8 cellular contexts compared by ENCODE assay signal in the genomic region with DNA sequence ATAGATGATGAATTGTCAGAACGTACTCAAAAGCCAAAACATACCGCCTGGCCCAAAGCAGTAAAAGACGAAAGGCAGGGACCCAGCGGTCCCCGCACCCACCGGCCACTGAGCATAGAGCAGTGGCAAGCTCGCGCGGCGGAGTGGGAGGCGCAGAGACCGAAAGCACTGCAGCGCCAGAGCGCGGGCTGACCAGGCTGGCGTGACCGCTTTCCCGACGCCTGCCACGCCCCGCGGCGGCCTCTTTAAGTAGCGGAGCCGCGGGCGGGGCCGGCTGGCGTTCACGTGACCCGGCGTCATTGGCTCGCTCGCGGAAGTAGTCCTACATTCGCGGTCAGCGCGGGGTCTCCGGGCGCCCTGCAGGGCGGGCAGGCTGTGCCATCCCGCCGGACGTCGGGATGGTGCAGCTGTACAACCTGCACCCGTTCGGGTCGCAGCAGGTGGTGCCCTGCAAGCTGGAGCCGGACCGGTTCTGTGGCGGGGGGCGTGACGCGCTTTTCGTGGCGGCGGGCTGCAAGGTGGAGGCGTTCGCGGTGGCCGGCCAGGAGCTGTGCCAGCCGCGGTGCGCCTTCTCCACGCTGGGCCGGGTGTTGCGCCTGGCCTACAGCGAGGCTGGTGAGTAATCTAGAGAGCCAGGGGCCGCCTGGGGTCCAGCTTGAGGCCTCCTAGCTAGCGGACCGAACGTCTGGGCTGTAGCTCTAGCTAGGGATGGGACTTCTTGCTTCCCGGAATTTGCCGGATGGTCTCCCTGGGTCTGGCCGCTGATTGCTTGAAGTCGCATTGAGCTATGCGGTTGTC. TPM values are rescaled to one million over a fixed set of nuclear protein-coding genes. Genes with fewer than 3 reads are reported as not detected.
A peak's percentile ranks its signal among the peaks of the same experiment; 100 is the strongest.
DNase-seq lines count a peak whose midpoint lies in the region; ATAC-seq and TF ChIP-seq lines count a peak whose summit lies in the region.

A gene with protein sequence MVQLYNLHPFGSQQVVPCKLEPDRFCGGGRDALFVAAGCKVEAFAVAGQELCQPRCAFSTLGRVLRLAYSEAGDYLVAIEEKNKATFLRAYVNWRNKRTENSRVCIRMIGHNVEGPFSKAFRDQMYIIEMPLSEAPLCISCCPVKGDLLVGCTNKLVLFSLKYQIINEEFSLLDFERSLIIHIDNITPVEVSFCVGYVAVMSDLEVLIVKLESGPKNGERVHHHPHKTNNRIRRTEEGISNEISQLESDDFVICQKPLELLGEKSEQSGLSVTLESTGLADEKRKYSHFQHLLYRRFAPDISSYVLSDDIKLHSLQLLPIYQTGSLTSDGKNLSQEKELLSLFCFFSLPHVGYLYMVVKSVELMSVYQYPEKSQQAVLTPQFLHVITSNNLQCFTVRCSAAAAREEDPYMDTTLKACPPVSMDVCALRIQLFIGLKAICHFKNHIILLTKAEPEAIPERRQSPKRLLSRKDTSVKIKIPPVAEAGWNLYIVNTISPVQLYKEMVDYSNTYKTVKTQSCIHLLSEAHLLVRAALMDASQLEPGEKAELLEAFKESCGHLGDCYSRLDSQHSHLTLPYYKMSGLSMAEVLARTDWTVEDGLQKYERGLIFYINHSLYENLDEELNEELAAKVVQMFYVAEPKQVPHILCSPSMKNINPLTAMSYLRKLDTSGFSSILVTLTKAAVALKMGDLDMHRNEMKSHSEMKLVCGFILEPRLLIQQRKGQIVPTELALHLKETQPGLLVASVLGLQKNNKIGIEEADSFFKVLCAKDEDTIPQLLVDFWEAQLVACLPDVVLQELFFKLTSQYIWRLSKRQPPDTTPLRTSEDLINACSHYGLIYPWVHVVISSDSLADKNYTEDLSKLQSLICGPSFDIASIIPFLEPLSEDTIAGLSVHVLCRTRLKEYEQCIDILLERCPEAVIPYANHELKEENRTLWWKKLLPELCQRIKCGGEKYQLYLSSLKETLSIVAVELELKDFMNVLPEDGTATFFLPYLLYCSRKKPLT (plus strand): TSS at position 313 of the 798 bp plus-strand sequence. CDS start 86 bp downstream, at position 399.

- H3K4me3 ChIP-seq in liver (ENCODE audit: low read depth in 1 of 3, low read length in 3 of 3): peak within 1 kb of the TSS; percentile 82 to 95 (median 90)

- ATAC-seq in CD4-positive, alpha-beta T cell (ENCODE audit: poor library complexity): peak; percentile 80
- ATAC-seq in GM19452 (IDR thresholded peaks at IDR 0.05; ENCODE audit: unreplicated experiment) (peak; percentile 89), HG03575 (IDR thresholded peaks at IDR 0.05; ENCODE audit: extremely low read depth, insufficient number of reproducible peaks, low FRiP score, unreplicated experiment) (peak; percentile 84)

- H3K9me3 ChIP-seq in CD4-positive, alpha-beta T cell (ENCODE audit: control insufficient read depth, low read length): no peaks in the 10 kb centered on the region
- no peaks in the 10 kb centered on the region for H3K9me3 ChIP-seq in liver (ENCODE audit: control insufficient read depth in 4 of 4, low read length in 3 of 4)

- peak within 1 kb of the TSS; percentile 86 for H3K27ac Mint-ChIP-seq in CD4-positive, alpha-beta T cell

- H3K4me3 Mint-ChIP-seq in CD4-positive, alpha-beta T cell: peak within 1 kb of the TSS; percentile 91

- POLR2A ChIA-PET in CD4-positive, alpha-beta T cell (lab: Charles Lee): interaction anchor here (0.6 to 2.3 kb wide), 12 partner anchors 9 to 1633 kb away, joined by 3 to 18 read pairs (median 4); a partner anchor contains a TSS

- TF ChIP-seq RAD21 in liver (IDR thresholded peaks at IDR 0.05): peak; percentile 42 to 45

- no peak for TF ChIP-seq CTCF in CD4-positive, alpha-beta T cell (IDR thresholded peaks at IDR 0.05)
- no peak for TF ChIP-seq CTCF in liver (IDR thresholded peaks at IDR 0.05; ENCODE audit: low read depth, low read length, missing input control)

- peaks cover 49% of the 10 kb centered on the region for H3K4me1 Mint-ChIP-seq in CD4-positive, alpha-beta T cell (ENCODE audit: low read depth)

- intact Hi-C loops in CD4-positive, alpha-beta T cell (cut with DNase I, micrococcal nuclease): loop anchor here (2.0 to 10.0 kb wide), 5 partner anchors 45 to 1635 kb away; a partner anchor contains a TSS

- H3K4me1 ChIP-seq in liver (ENCODE audit: control insufficient read depth in 4 of 4, insufficient read depth in 4 of 4, low read length in 3 of 4): peaks cover 0 to 17% (median 3%) of the 10 kb centered on the region in 4 donors

- DNase-seq in CD4-positive, alpha-beta T cell: peak; percentile 58 to 82 (median 68)
- peak; percentile 98 for DNase-seq in NCI-H774 (lab: John Stamatoyannopoulos, UW)
- DNase-seq in activated CD4-positive, alpha-beta T cell treated with anti-CD3 and anti-CD28 coated beads, Interleukin-2, amount 50 U/mL, for 4 hours: peak; percentile 62 to 63
- peak; percentile 92 for DNase-seq in dermis blood vessel endothelial cell
- DNase-seq in stimulated activated CD4-positive, alpha-beta T cell treated with anti-CD3 and anti-CD28 coated beads, Interleukin-4, amount 100 ng/mL, for 24 hours: peak; percentile 80

- peak within 1 kb of the TSS; percentile 62 for H3K27ac ChIP-seq in CD4-positive, alpha-beta T cell (ENCODE audit: low read depth, low read length)
- H3K27ac ChIP-seq in liver (ENCODE audit: low read depth in 1 of 2, low read length in 2 of 2): peak within 1 kb of the TSS; percentile 75 to 84

- H3K9ac ChIP-seq in liver (ENCODE audit: low read depth in 1 of 2, low read length in 2 of 2): peak within 1 kb of the TSS; percentile 23 to 71

- WGBS in liver: under 1% methylated on average over 78 of the region's 78 CpGs

- CTCF ChIA-PET in CD4-positive, alpha-beta T cell (lab: Charles Lee): interaction anchor here (1.2 to 1.9 kb wide), 5 partner anchors 9 to 678 kb away, joined by 3 to 10 read pairs (median 3); a partner anchor contains a TSS

- no peaks in the 10 kb centered on the region for H3K36me3 ChIP-seq in liver (ENCODE audit: control insufficient read depth in 4 of 4, insufficient read depth in 3 of 4, low read depth in 1 of 4, low read length in 3 of 4)

- H3K27me3 ChIP-seq in CD4-positive, alpha-beta T cell (ENCODE audit: control insufficient read depth, insufficient read depth, low read length): no peaks in the 10 kb centered on the region
- H3K27me3 ChIP-seq in liver (ENCODE audit: control insufficient read depth in 4 of 4, insufficient read depth in 4 of 4, low read length in 3 of 4): no peaks in the 10 kb centered on the region

- peaks cover 17% of the 10 kb centered on the region for H3K36me3 Mint-ChIP-seq in CD4-positive, alpha-beta T cell (ENCODE audit: low read depth)

- no peaks in the 10 kb centered on the region for H3K9me3 Mint-ChIP-seq in CD4-positive, alpha-beta T cell

- H3K27me3 Mint-ChIP-seq in CD4-positive, alpha-beta T cell: peaks cover 3% of the 10 kb centered on the region

TF ChIP-seq in liver, 16 proteins besides CTCF, POLR2A, EP300 and RAD21 (continues in another document):
- TF ChIP-seq, protein P1, sequence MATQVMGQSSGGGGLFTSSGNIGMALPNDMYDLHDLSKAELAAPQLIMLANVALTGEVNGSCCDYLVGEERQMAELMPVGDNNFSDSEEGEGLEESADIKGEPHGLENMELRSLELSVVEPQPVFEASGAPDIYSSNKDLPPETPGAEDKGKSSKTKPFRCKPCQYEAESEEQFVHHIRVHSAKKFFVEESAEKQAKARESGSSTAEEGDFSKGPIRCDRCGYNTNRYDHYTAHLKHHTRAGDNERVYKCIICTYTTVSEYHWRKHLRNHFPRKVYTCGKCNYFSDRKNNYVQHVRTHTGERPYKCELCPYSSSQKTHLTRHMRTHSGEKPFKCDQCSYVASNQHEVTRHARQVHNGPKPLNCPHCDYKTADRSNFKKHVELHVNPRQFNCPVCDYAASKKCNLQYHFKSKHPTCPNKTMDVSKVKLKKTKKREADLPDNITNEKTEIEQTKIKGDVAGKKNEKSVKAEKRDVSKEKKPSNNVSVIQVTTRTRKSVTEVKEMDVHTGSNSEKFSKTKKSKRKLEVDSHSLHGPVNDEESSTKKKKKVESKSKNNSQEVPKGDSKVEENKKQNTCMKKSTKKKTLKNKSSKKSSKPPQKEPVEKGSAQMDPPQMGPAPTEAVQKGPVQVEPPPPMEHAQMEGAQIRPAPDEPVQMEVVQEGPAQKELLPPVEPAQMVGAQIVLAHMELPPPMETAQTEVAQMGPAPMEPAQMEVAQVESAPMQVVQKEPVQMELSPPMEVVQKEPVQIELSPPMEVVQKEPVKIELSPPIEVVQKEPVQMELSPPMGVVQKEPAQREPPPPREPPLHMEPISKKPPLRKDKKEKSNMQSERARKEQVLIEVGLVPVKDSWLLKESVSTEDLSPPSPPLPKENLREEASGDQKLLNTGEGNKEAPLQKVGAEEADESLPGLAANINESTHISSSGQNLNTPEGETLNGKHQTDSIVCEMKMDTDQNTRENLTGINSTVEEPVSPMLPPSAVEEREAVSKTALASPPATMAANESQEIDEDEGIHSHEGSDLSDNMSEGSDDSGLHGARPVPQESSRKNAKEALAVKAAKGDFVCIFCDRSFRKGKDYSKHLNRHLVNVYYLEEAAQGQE (IDR thresholded peaks at IDR 0.05): peak; percentile 72
- TF ChIP-seq HNF4G (IDR thresholded peaks at IDR 0.05) (no peak), NR2F2 (IDR thresholded peaks at IDR 0.05) (no peak), TAF1 (conservative IDR thresholded peaks at IDR 0.05) (peak; percentile 65), SP1 (IDR thresholded peaks at IDR 0.05) (peak; percentile 67), FOXA1 (IDR thresholded peaks at IDR 0.05) (no peak), FOXA2 (IDR thresholded peaks at IDR 0.05) (no peak)
- TF ChIP-seq, protein P2, sequence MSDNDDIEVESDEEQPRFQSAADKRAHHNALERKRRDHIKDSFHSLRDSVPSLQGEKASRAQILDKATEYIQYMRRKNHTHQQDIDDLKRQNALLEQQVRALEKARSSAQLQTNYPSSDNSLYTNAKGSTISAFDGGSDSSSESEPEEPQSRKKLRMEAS (IDR thresholded peaks at IDR 0.05): no peak
- TF ChIP-seq, protein P3, sequence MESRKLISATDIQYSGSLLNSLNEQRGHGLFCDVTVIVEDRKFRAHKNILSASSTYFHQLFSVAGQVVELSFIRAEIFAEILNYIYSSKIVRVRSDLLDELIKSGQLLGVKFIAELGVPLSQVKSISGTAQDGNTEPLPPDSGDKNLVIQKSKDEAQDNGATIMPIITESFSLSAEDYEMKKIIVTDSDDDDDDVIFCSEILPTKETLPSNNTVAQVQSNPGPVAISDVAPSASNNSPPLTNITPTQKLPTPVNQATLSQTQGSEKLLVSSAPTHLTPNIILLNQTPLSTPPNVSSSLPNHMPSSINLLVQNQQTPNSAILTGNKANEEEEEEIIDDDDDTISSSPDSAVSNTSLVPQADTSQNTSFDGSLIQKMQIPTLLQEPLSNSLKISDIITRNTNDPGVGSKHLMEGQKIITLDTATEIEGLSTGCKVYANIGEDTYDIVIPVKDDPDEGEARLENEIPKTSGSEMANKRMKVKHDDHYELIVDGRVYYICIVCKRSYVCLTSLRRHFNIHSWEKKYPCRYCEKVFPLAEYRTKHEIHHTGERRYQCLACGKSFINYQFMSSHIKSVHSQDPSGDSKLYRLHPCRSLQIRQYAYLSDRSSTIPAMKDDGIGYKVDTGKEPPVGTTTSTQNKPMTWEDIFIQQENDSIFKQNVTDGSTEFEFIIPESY (IDR thresholded peaks at IDR 0.05): no peak

RNA-seq across cellular contexts. Expression of the gene that starts here (rescaled TPM):
- 1 to 10 TPM; 5.5 TPM for total RNA-seq in CD4-positive, alpha-beta T cell
- total RNA-seq in dermis blood vessel endothelial cell (20.5 and 22.3 TPM in 2 replicates), liver (1 to 10 TPM; 6.5 to 9.9 TPM)
- polyA plus RNA-seq in liver: 1 to 10 TPM; 4.4 to 8.9 TPM

Comparison
In these comparisons a context has a peak if more than half of its experiments do, and no peak if none do; other contexts are left out.
1. Peak in every context shown above with its lines: DNase-seq, ATAC-seq, H3K4me3 ChIP-seq and H3K27ac ChIP-seq.